12 cellular contexts compared by ENCODE assay signal in genomic region chr2:197972017-197972416, GRCh38.
DNase-seq lines count a peak whose midpoint lies in the region; ATAC-seq and TF ChIP-seq lines count a peak whose summit lies in the region.
"Had no signal": no experiment of that assay in that cellular context is flagged by ENCODE, and none has a peak within 500 bp of the region (broad histone marks: within the 10 kb centered on the region; RNA-seq: fewer than 3 reads in every experiment).

No MANE protein-coding gene starts in this region.

- no peaks in the 10 kb centered on the region for H3K27me3 Mint-ChIP-seq in activated CD4-positive, alpha-beta T cell treated with anti-CD3 and anti-CD28 coated beads, Interleukin-2, amount 10 ng/mL, durations not matched to agents 7 days and 5 days
- no peaks in the 10 kb centered on the region for H3K27me3 Mint-ChIP-seq in CD4-positive, alpha-beta T cell

- H3K27ac ChIP-seq in CD4-positive, alpha-beta T cell (ENCODE audit: low read depth, low read length), result no peak overlapping the region
- H3K27ac ChIP-seq: neutrophil had no signal

- H3K27me3 ChIP-seq in CD4-positive, alpha-beta T cell (ENCODE audit: control insufficient read depth, insufficient read depth, low read length), result no peaks in the 10 kb centered on the region
- H3K27me3 ChIP-seq: neutrophil had no signal

- no peak overlapping the region for H3K27ac Mint-ChIP-seq in activated CD4-positive, alpha-beta T cell treated with anti-CD3 and anti-CD28 coated beads, Interleukin-2, amount 10 ng/mL, durations not matched to agents 7 days and 5 days
- no peak overlapping the region for H3K27ac Mint-ChIP-seq in CD4-positive, alpha-beta T cell
- H3K27ac Mint-ChIP-seq: activated T-helper 2 cell treated with anti-CD3 and anti-CD28 coated beads, Interferon-gamma antibody, Interleukin-2, Interleukin-4, amounts not matched to agents 10 μg/mL and 5 μg/mL and 100 μg/mL, durations not matched to agents 14 hours and 24 hours and 36 hours had no signal

- no peaks in the 10 kb centered on the region for H3K9me3 ChIP-seq in CD4-positive, alpha-beta T cell (ENCODE audit: control insufficient read depth, low read length)
- H3K9me3 ChIP-seq: neutrophil had no signal

- ATAC-seq in HG02970 (IDR thresholded peaks at IDR 0.05; ENCODE audit: low FRiP score, unreplicated experiment), result no peak
- ATAC-seq in CD4-positive, alpha-beta T cell (ENCODE audit: poor library complexity), result no peak
- ATAC-seq: HepG2 had no signal

- peak; percentile 50 for DNase-seq in EH (ENCODE audit: low read depth)
- peak; percentile 74 for DNase-seq in amniotic stem cell (lab: John Stamatoyannopoulos, UW)
- peak; percentile 71 for DNase-seq in fibroblast of the conjunctiva (ENCODE audit: low read depth)
- peak; percentile 83 for DNase-seq in retinal pigment epithelial cell (ENCODE audit: low read depth)
- no peak for DNase-seq in activated CD4-positive, alpha-beta T cell treated with anti-CD3 and anti-CD28 coated beads, Interleukin-2, amount 10 ng/mL, durations not matched to agents 7 days and 5 days
- DNase-seq in CD4-positive, alpha-beta T cell, result no peak
- no peak for DNase-seq in SKM-1 treated with dmso at 0.1 percent for 144 hours (lab: John Stamatoyannopoulos, UW; ENCODE audit: unreplicated experiment)
- DNase-seq: NCI-H2171 treated with DMSO at 0.1 percent for 48 hours had no signal

- CTCF ChIA-PET in activated CD4-positive, alpha-beta T cell treated with anti-CD3 and anti-CD28 coated beads, Interleukin-2, amount 10 ng/mL, durations not matched to agents 7 days and 5 days (lab: Charles Lee), result no interaction called here
- CTCF ChIA-PET in CD4-positive, alpha-beta T cell (lab: Charles Lee), result no interaction called here

- POLR2A ChIA-PET in activated CD4-positive, alpha-beta T cell treated with anti-CD3 and anti-CD28 coated beads, Interleukin-2, amount 10 ng/mL, durations not matched to agents 7 days and 5 days (lab: Charles Lee), result no interaction called here
- POLR2A ChIA-PET in CD4-positive, alpha-beta T cell (lab: Charles Lee), result no interaction called here

- peaks cover 6% of the 10 kb centered on the region for H3K9me3 Mint-ChIP-seq in activated CD4-positive, alpha-beta T cell treated with anti-CD3 and anti-CD28 coated beads, Interleukin-2, amount 10 ng/mL, durations not matched to agents 7 days and 5 days
- H3K9me3 Mint-ChIP-seq in CD4-positive, alpha-beta T cell, result no peaks in the 10 kb centered on the region
- H3K9me3 Mint-ChIP-seq: activated T-helper 2 cell treated with anti-CD3 and anti-CD28 coated beads, Interferon-gamma antibody, Interleukin-2, Interleukin-4, amounts not matched to agents 10 μg/mL and 5 μg/mL and 100 μg/mL, durations not matched to agents 14 hours and 24 hours and 36 hours had no signal

- no peaks in the 10 kb centered on the region for H3K36me3 Mint-ChIP-seq in activated CD4-positive, alpha-beta T cell treated with anti-CD3 and anti-CD28 coated beads, Interleukin-2, amount 10 ng/mL, durations not matched to agents 7 days and 5 days (ENCODE audit: low read depth)
- peaks cover 15% of the 10 kb centered on the region for H3K36me3 Mint-ChIP-seq in CD4-positive, alpha-beta T cell (ENCODE audit: low read depth)

- no peak overlapping the region for H3K4me3 ChIP-seq in retinal pigment epithelial cell (ENCODE audit: low read length)

- intact Hi-C loops in CD4-positive, alpha-beta T cell (cut with DNase I, micrococcal nuclease), result no loop called here

- H3K4me1 Mint-ChIP-seq in activated CD4-positive, alpha-beta T cell treated with anti-CD3 and anti-CD28 coated beads, Interleukin-2, amount 10 ng/mL, durations not matched to agents 7 days and 5 days, result no peaks in the 10 kb centered on the region
- peaks cover 34% of the 10 kb centered on the region for H3K4me1 Mint-ChIP-seq in CD4-positive, alpha-beta T cell (ENCODE audit: low read depth)

- no peak overlapping the region for H3K4me3 Mint-ChIP-seq in activated CD4-positive, alpha-beta T cell treated with anti-CD3 and anti-CD28 coated beads, Interleukin-2, amount 10 ng/mL, durations not matched to agents 7 days and 5 days
- H3K4me3 Mint-ChIP-seq in CD4-positive, alpha-beta T cell, result no peak overlapping the region

- no peak for TF ChIP-seq CTCF in retinal pigment epithelial cell (conservative IDR thresholded peaks at IDR 0.05; ENCODE audit: low read depth, low read length)
- no peak for TF ChIP-seq CTCF in CD4-positive, alpha-beta T cell (IDR thresholded peaks at IDR 0.05)

Comparison
In these comparisons a context has a peak if more than half of its experiments do, and no peak if none do; other contexts are left out.
1. DNase-seq: peak in EH (single experiment), amniotic stem cell (single experiment), fibroblast of the conjunctiva (single experiment) and retinal pigment epithelial cell (single experiment); none in activated CD4-positive, alpha-beta T cell treated with anti-CD3 and anti-CD28 coated beads, Interleukin-2, amount 10 ng/mL, durations not matched to agents 7 days and 5 days (single experiment), CD4-positive, alpha-beta T cell (0 of 10) and SKM-1 treated with dmso at 0.1 percent for 144 hours (single experiment).